ENCODE assay signal across 20 cellular contexts in genomic region chr12:109545826-109546225, GRCh38.
"Had no signal": no experiment of that assay in that cellular context is flagged by ENCODE, and none has a peak within 500 bp of the region (broad histone marks: within the 10 kb centered on the region; RNA-seq: fewer than 3 reads in every experiment).

No MANE protein-coding gene starts in this region.

- H3K27ac ChIP-seq: gastrocnemius medialis, skin epidermis, stomach, vagina had no signal

- ATAC-seq: activated T-helper 17 cell treated with anti-CD3 and anti-CD28 coated beads, Interleukin-2, amount 50 U/mL, for 72 hours; WTC11 had no signal

- H3K4me1 ChIP-seq: gastrocnemius medialis had no signal

- H3K4me3 ChIP-seq: dorsolateral prefrontal cortex, gastrocnemius medialis, skin epidermis, stomach, vagina had no signal

- H3K9me3 ChIP-seq: gastrocnemius medialis, stomach, vagina had no signal

- DNase-seq: activated CD4-positive, alpha-beta T cell treated with anti-CD3 and anti-CD28 coated beads for 48 hours; activated naive CD4-positive, alpha-beta T cell; activated naive CD8-positive, alpha-beta T cell treated with anti-CD3 and anti-CD28 coated beads for 36 hours; amniotic stem cell; dorsolateral prefrontal cortex; endodermal cell; erythroblast; gastrocnemius medialis; head of caudate nucleus; nucleus accumbens; retina; stimulated activated CD4-positive, alpha-beta T cell treated with anti-CD3 and anti-CD28 coated beads, Interleukin-2, amount 100 ng/mL, for 48 hours; stomach; SW 1271; trophoblast cell had no signal

- FAIRE-seq: colon had no signal

- H3K27me3 ChIP-seq: vagina had no signal

- H3K36me3 ChIP-seq: gastrocnemius medialis, vagina had no signal
